Comparison of ENCODE assay signal across 29 cellular contexts in genomic region chr5:111967463-111967862, GRCh38.
"Had no signal": no experiment of that assay in that cellular context is flagged by ENCODE, and none has a peak within 500 bp of the region (broad histone marks: within the 10 kb centered on the region; RNA-seq: fewer than 3 reads in every experiment).

No MANE protein-coding gene starts in this region.

- DNase-seq: activated CD4-positive, alpha-beta memory T cell treated with anti-CD3 and anti-CD28 coated beads, Interleukin-2, amount 10 ng/mL, durations not matched to agents 7 days and 5 days; activated CD4-positive, alpha-beta T cell treated with anti-CD3 and anti-CD28 coated beads for 36 hours; activated CD4-positive, alpha-beta T cell treated with anti-CD3 and anti-CD28 coated beads, Interleukin-2, amount 10 ng/mL, durations not matched to agents 24 days and 14 days; activated CD4-positive, alpha-beta T cell treated with anti-CD3 and anti-CD28 coated beads, Interleukin-2, amount 50 U/mL, for 4 hours; activated CD4-positive, CD25-positive, alpha-beta regulatory T cell; activated CD4-positive, CD25-positive, alpha-beta regulatory T cell treated with anti-CD3 and anti-CD28 coated beads, Interleukin-2, amount 50 U/mL, for 72 hours; activated CD8-positive, alpha-beta memory T cell treated with anti-CD3 and anti-CD28 coated beads, Interleukin-2, amount 50 U/mL, for 48 hours; activated gamma-delta T cell; activated naive CD4-positive, alpha-beta T cell; activated naive CD4-positive, alpha-beta T cell treated with anti-CD3 and anti-CD28 coated beads, Interleukin-2, amount 10 ng/mL, durations not matched to agents 7 days and 5 days; activated naive CD8-positive, alpha-beta T cell treated with anti-CD3 and anti-CD28 coated beads, Interleukin-2, amount 10 ng/mL, durations not matched to agents 7 days and 5 days; activated T-cell treated with anti-CD3 and anti-CD28 coated beads for 4 hours; activated T-cell treated with anti-CD3 and anti-CD28 coated beads, Interleukin-2, amount 50 U/mL, for 24 hours; activated T-cell treated with anti-CD3 and anti-CD28 coated beads, Interleukin-2, amount 50 U/mL, for 72 hours; amniotic stem cell; anterior cingulate cortex; brain microvascular endothelial cell; cortex of kidney; dermis blood vessel endothelial cell; effector CD4-positive, alpha-beta T cell; effector memory CD8-positive, alpha-beta T cell; erythroblast; foreskin keratinocyte; gastrocnemius medialis; glutamatergic neuron; heart left ventricle; T-helper 2 cell had no signal

- H3K9me3 ChIP-seq: esophagus muscularis mucosa, gastrocnemius medialis, heart left ventricle had no signal

- H3K4me3 ChIP-seq: esophagus muscularis mucosa, gastrocnemius medialis, heart left ventricle had no signal

- H3K36me3 ChIP-seq: brain microvascular endothelial cell, esophagus muscularis mucosa, gastrocnemius medialis, heart left ventricle had no signal

- H3K4me1 ChIP-seq: esophagus muscularis mucosa, foreskin keratinocyte, gastrocnemius medialis had no signal

- ATAC-seq: activated CD4-positive, alpha-beta T cell treated with anti-CD3 and anti-CD28 coated beads for 36 hours; activated naive CD4-positive, alpha-beta T cell treated with anti-CD3 and anti-CD28 coated beads, Interleukin-2, amount 50 U/mL, for 72 hours; activated T-cell treated with anti-CD3 and anti-CD28 coated beads, Interleukin-2, amount 50 U/mL, for 72 hours; effector memory CD8-positive, alpha-beta T cell; foreskin keratinocyte; gastrocnemius medialis; heart left ventricle had no signal

- H3K27me3 ChIP-seq: brain microvascular endothelial cell, esophagus muscularis mucosa, gastrocnemius medialis, heart left ventricle had no signal
